Comparison of ENCODE assay signal across 29 cellular contexts in genomic region chr1:173946380-173946921, GRCh38. TPM values are rescaled to one million over a fixed set of nuclear protein-coding genes. Genes with fewer than 3 reads are reported as not detected.
A peak's percentile ranks its signal among the peaks of the same experiment; 100 is the strongest.
DNase-seq lines count a peak whose midpoint lies in the region; ATAC-seq, FAIRE-seq and TF ChIP-seq lines count a peak whose summit lies in the region.
"Had no signal": no experiment of that assay in that cellular context is flagged by ENCODE, and none has a peak within 500 bp of the region (broad histone marks: within the 10 kb centered on the region; RNA-seq: fewer than 3 reads in every experiment).

No MANE protein-coding gene starts in this region.

- peaks cover 2% of the 10 kb centered on the region for H3K4me1 Mint-ChIP-seq in activated naive CD8-positive, alpha-beta T cell (ENCODE audit: low read depth)
- H3K4me1 Mint-ChIP-seq: activated CD4-positive, alpha-beta T cell treated with anti-CD3 and anti-CD28 coated beads for 36 hours; central memory CD8-positive, alpha-beta T cell; naive thymus-derived CD4-positive, alpha-beta T cell had no signal

- H3K4me3 ChIP-seq in A549 (no peak overlapping the region), GM12865 (ENCODE audit: low read depth, low read length) (no peak overlapping the region), fibroblast of mammary gland (ENCODE audit: control insufficient read depth, low read depth, low read length) (no peak overlapping the region), Karpas-422 (ENCODE audit: low read length) (no peak overlapping the region)
- H3K4me3 ChIP-seq: BLaER1 treated with 17β-estradiol and CSF1 and Interleukin-3, amounts not matched to agents 10 nM and 100 nM; HAP-1; tibial artery had no signal

- no peak overlapping the region for H2AFZ ChIP-seq in Karpas-422 (ENCODE audit: low read length)

- H3K27me3 Mint-ChIP-seq in activated naive CD8-positive, alpha-beta T cell: no peaks in the 10 kb centered on the region
- H3K27me3 Mint-ChIP-seq: activated CD4-positive, alpha-beta T cell treated with anti-CD3 and anti-CD28 coated beads for 36 hours; central memory CD8-positive, alpha-beta T cell; naive thymus-derived CD4-positive, alpha-beta T cell had no signal

- H3K4me2 ChIP-seq in A549 (no peak overlapping the region), Karpas-422 (ENCODE audit: low read depth, low read length, poor library complexity, severe bottlenecking) (no peak overlapping the region)
- H3K4me2 ChIP-seq: BLaER1 treated with 17β-estradiol and CSF1 and Interleukin-3, amounts not matched to agents 10 nM and 100 nM; KMS-11 had no signal

- H3K36me3 ChIP-seq in Karpas-422 (ENCODE audit: insufficient read depth, low read length): peaks cover 47% of the 10 kb centered on the region

- H4K20me1 ChIP-seq in Karpas-422 (ENCODE audit: insufficient read depth, low read depth, low read length): no peaks in the 10 kb centered on the region

- peak overlapping the region; percentile 18 for H3K27ac Mint-ChIP-seq in activated naive CD8-positive, alpha-beta T cell
- H3K27ac Mint-ChIP-seq: activated CD4-positive, alpha-beta T cell treated with anti-CD3 and anti-CD28 coated beads for 36 hours; activated naive CD4-positive, alpha-beta T cell treated with anti-CD3 and anti-CD28 coated beads, Interleukin-2, amount 50 U/mL, for 72 hours had no signal

- no peak for TF ChIP-seq EP300 in A549 (IDR thresholded peaks at IDR 0.05)

- no peak overlapping the region for H3K27ac ChIP-seq in A549
- no peak overlapping the region for H3K27ac ChIP-seq in Karpas-422 (ENCODE audit: low read length)
- H3K27ac ChIP-seq: BLaER1 treated with 17β-estradiol and CSF1 and Interleukin-3, amounts not matched to agents 10 nM and 100 nM; KMS-11; tibial artery had no signal

- ATAC-seq in A549 (0 out of 6 replicates have a peak, but pooled peaks of 1 of the 2 experiments have one; percentile 19), HG02610 (IDR thresholded peaks at IDR 0.05; ENCODE audit: unreplicated experiment) (no peak)
- ATAC-seq: activated CD4-positive, alpha-beta T cell treated with anti-CD3 and anti-CD28 coated beads for 36 hours; naive thymus-derived CD4-positive, alpha-beta T cell; SK-N-SH treated with all-trans-retinoic acid at 6 μM for 48 hours had no signal

- WGBS in A549 (ENCODE audit: missing lambda C conversion rate): 83% methylated on average over 4 of the region's 4 CpGs

- no peak for TF ChIP-seq POLR2A in A549 (IDR thresholded peaks at IDR 0.05; ENCODE audit: low read length)

- POLR2A ChIA-PET in A549 (lab: Yijun Ruan, JAX): interaction anchor here (0.9 to 1.2 kb wide), 3 partner anchors 15 to 78 kb away, joined by 3 read pairs; partner anchors contain the start of genes RC3H1 and ZBTB37

- CTCF ChIA-PET in A549 (lab: Yijun Ruan, JAX): interaction anchor here (0.6 to 1.4 kb wide), 2 partner anchors 29 to 33 kb away, joined by 3 read pairs; no protein-coding TSS in a partner anchor

- no peak for TF ChIP-seq RAD21 in A549 (conservative IDR thresholded peaks at IDR 0.05 in 1 of 2, IDR thresholded peaks at IDR 0.05 in 1 of 2)

- H3K4me1 ChIP-seq in A549 (peaks cover 10% of the 10 kb centered on the region; the same call in 2 of the 3 replicates), Karpas-422 (ENCODE audit: low read length) (no peaks in the 10 kb centered on the region)
- H3K4me1 ChIP-seq: BLaER1 treated with 17β-estradiol and CSF1 and Interleukin-3, amounts not matched to agents 10 nM and 100 nM; Caco-2; HAP-1; tibial artery had no signal

- H3K9me3 Mint-ChIP-seq in activated naive CD8-positive, alpha-beta T cell (ENCODE audit: low read depth): no peaks in the 10 kb centered on the region
- H3K9me3 Mint-ChIP-seq: activated naive CD4-positive, alpha-beta T cell treated with anti-CD3 and anti-CD28 coated beads, Interleukin-2, amount 50 U/mL, for 72 hours; central memory CD8-positive, alpha-beta T cell; naive thymus-derived CD4-positive, alpha-beta T cell had no signal

- no peaks in the 10 kb centered on the region for H3K27me3 ChIP-seq in Karpas-422 (ENCODE audit: low read length)
- H3K27me3 ChIP-seq: BLaER1 treated with 17β-estradiol and CSF1 and Interleukin-3, amounts not matched to agents 10 nM and 100 nM; tibial artery had no signal

- FAIRE-seq in A549 (lab: Jason Lieb, UNC): no peak
- FAIRE-seq: astrocyte, endometrium, kidney had no signal

- H3K9ac ChIP-seq in Karpas-422 (ENCODE audit: low read length): no peak overlapping the region
- H3K9ac ChIP-seq: BLaER1 treated with 17β-estradiol and CSF1 and Interleukin-3, amounts not matched to agents 10 nM and 100 nM; KMS-11 had no signal

- no peaks in the 10 kb centered on the region for H3K9me2 ChIP-seq in Karpas-422 (replicated peaks; ENCODE audit: insufficient read depth, low read length)

- DNase-seq in A549 (ENCODE audit: low read depth in 1 of 2, low spot score in 1 of 2) (no peak), GM12865 (ENCODE audit: low read depth) (peak; percentile 18), fibroblast of mammary gland (ENCODE audit: low read depth) (peak; percentile 8), Karpas-422 (no peak), hypothalamus (lab: John Stamatoyannopoulos, UW) (no peak)
- DNase-seq: activated CD4-positive, alpha-beta T cell treated with anti-CD3 and anti-CD28 coated beads for 36 hours; Caco-2; DND-41; kidney; midbrain; naive thymus-derived CD4-positive, alpha-beta T cell; NCI-H446; NCI-H82; RPMI8226; tibial artery had no signal

- H3K36me3 Mint-ChIP-seq in activated naive CD8-positive, alpha-beta T cell: peaks cover 19% of the 10 kb centered on the region

- no peak for TF ChIP-seq CTCF in A549 (IDR thresholded peaks at IDR 0.05)
- no peak for TF ChIP-seq CTCF in GM12865 (IDR thresholded peaks at IDR 0.05; ENCODE audit: insufficient read depth, low read depth, low read length, missing control alignments)
- no peak for TF ChIP-seq CTCF in fibroblast of mammary gland (conservative IDR thresholded peaks at IDR 0.05; ENCODE audit: control insufficient read depth, insufficient read depth, low read depth, low read length)

- no peak overlapping the region for H3K4me3 Mint-ChIP-seq in activated naive CD8-positive, alpha-beta T cell
- H3K4me3 Mint-ChIP-seq: activated CD4-positive, alpha-beta T cell treated with anti-CD3 and anti-CD28 coated beads for 36 hours; central memory CD8-positive, alpha-beta T cell; naive thymus-derived CD4-positive, alpha-beta T cell had no signal

- no peaks in the 10 kb centered on the region for H3K79me2 ChIP-seq in Karpas-422 (ENCODE audit: low read length)

- H3K9me3 ChIP-seq in A549: no peaks in the 10 kb centered on the region
- no peaks in the 10 kb centered on the region for H3K9me3 ChIP-seq in Karpas-422 (ENCODE audit: low read length)
- H3K9me3 ChIP-seq: BLaER1 treated with 17β-estradiol and CSF1 and Interleukin-3, amounts not matched to agents 10 nM and 100 nM; Caco-2; HAP-1; tibial artery had no signal

TF ChIP-seq in A549, 52 proteins besides CTCF, POLR2A, EP300 and RAD21:
- TF ChIP-seq SMC3 (IDR thresholded peaks at IDR 0.05) (no peak), CHD2 (IDR thresholded peaks at IDR 0.05; ENCODE audit: low read length, partially characterized antibody) (no peak), FOSL2 (IDR thresholded peaks at IDR 0.05) (no peak), FOSL2 (CRISPR knock-in tag; IDR thresholded peaks at IDR 0.05) (peak; percentile 52)

RNA-seq across cellular contexts. Expression of gene SERPINC1, which starts 29.3 kb away (rescaled TPM):
- polyA plus RNA-seq in A549 (2011; rRNA removed): 0.13 and 0.15 TPM in 2 replicates
- polyA plus RNA-seq in A549 (2012; cell fraction: cytosol; rRNA removed): 0.04 and 0.05 TPM in 2 replicates
- 0.20 TPM in 1 of 2 replicates, not detected in the other for polyA plus RNA-seq in A549 (2012; cell fraction: nucleus; rRNA removed)
- 0.05 to 0.13 TPM (median 0.05 TPM) in 3 replicates for polyA plus RNA-seq in A549 (2017; fragmentation: RNase III; extraction: RNeasy Plus Mini Kit Qiagen cat#74134 plus additional on column Dnase treatment)
- not detected in 2 replicates for polyA minus RNA-seq in A549 (2011; rRNA and poly(A)+ RNA removed)
- 0.26 TPM in 1 of 2 replicates, not detected in the other for total RNA-seq in Karpas-422 (2014; rRNA removed; shearing (Covaris generic); ENCODE audit: low replicate concordance)
- total RNA-seq: astrocyte, dermis microvascular lymphatic vessel endothelial cell, fibroblast of lung, lower leg skin, skeletal muscle tissue had no signal
- polyA plus RNA-seq: fibroblast of lung had no signal

Comparison
In these comparisons a context has a peak if more than half of its experiments do, and no peak if none do; other contexts are left out.
1. DNase-seq: peak in GM12865 (single experiment) and fibroblast of mammary gland (single experiment); none in A549 (0 of 2), Karpas-422 (single experiment) and hypothalamus (0 of 51).